Comparison of ENCODE assay signal across 28 cellular contexts in genomic region chr12:109567296-109567695, GRCh38.
"Had no signal": no experiment of that assay in that cellular context is flagged by ENCODE, and none has a peak within 500 bp of the region (broad histone marks: within the 10 kb centered on the region; RNA-seq: fewer than 3 reads in every experiment).

No MANE protein-coding gene starts in this region.

- DNase-seq: activated CD4-positive, alpha-beta memory T cell treated with anti-CD3 and anti-CD28 coated beads for 36 hours; activated CD4-positive, alpha-beta T cell treated with anti-CD3 and anti-CD28 coated beads for 36 hours; activated CD4-positive, alpha-beta T cell treated with anti-CD3 and anti-CD28 coated beads, Interleukin-2, amount 10 ng/mL, durations not matched to agents 24 days and 14 days; activated CD4-positive, CD25-positive, alpha-beta regulatory T cell; activated CD4-positive, CD25-positive, alpha-beta regulatory T cell treated with anti-CD3 and anti-CD28 coated beads, Interleukin-2, amount 50 U/mL, for 72 hours; activated CD8-positive, alpha-beta memory T cell treated with anti-CD3 and anti-CD28 coated beads, Interleukin-2, amount 10 ng/mL, durations not matched to agents 7 days and 5 days; activated CD8-positive, alpha-beta memory T cell treated with anti-CD3 and anti-CD28 coated beads, Interleukin-2, amount 50 U/mL, for 4 hours; activated CD8-positive, alpha-beta T cell treated with anti-CD3 and anti-CD28 coated beads, Interleukin-2, amount 10 ng/mL, durations not matched to agents 7 days and 5 days; activated effector memory CD4-positive, alpha-beta T cell treated with anti-CD3 and anti-CD28 coated beads, Interleukin-2, amount 50 U/mL, for 16 hours; activated naive CD4-positive, alpha-beta T cell treated with anti-CD3 and anti-CD28 coated beads for 36 hours; activated naive CD8-positive, alpha-beta T cell treated with anti-CD3 and anti-CD28 coated beads for 36 hours; activated naive CD8-positive, alpha-beta T cell treated with anti-CD3 and anti-CD28 coated beads, Interleukin-2, amount 50 U/mL, for 24 hours; activated T-cell treated with anti-CD3 and anti-CD28 coated beads, Interleukin-2, amount 50 U/mL, for 1 hour; activated T-cell treated with anti-CD3 and anti-CD28 coated beads, Interleukin-2, amount 50 U/mL, for 48 hours; amygdala; dorsolateral prefrontal cortex; effector memory CD4-positive, alpha-beta T cell; endodermal cell; foreskin fibroblast; head of caudate nucleus; T-helper 1 cell; T-helper 17 cell; T1000 had no signal

- ATAC-seq: activated CD4-positive, alpha-beta T cell treated with anti-CD3 and anti-CD28 coated beads for 36 hours; activated CD8-positive, alpha-beta memory T cell treated with anti-CD3 and anti-CD28 coated beads, Interleukin-2, amount 10 ng/mL, durations not matched to agents 7 days and 5 days; activated CD8-positive, alpha-beta T cell treated with anti-CD3 and anti-CD28 coated beads, Interleukin-2, amount 10 ng/mL, durations not matched to agents 7 days and 5 days; activated naive CD8-positive, alpha-beta T cell treated with anti-CD3 and anti-CD28 coated beads, Interleukin-2, amount 50 U/mL, for 24 hours; esophagus mucosa; T-helper 17 cell had no signal

- H3K36me3 ChIP-seq: breast epithelium had no signal

- H3K4me3 ChIP-seq: adrenal gland, breast epithelium, cardiac muscle cell, coronary artery, dorsolateral prefrontal cortex had no signal

- H3K9me3 ChIP-seq: adrenal gland, breast epithelium had no signal

- H3K27ac ChIP-seq: breast epithelium, cardiac muscle cell, coronary artery, dorsolateral prefrontal cortex had no signal

- H3K27me3 ChIP-seq: adrenal gland, breast epithelium, cardiac muscle cell, dorsolateral prefrontal cortex had no signal
